In genomic region chr21:42571391-42572150, GRCh38 we compare ENCODE assay signal across 15 cellular contexts. TPM values are rescaled to one million over a fixed set of nuclear protein-coding genes. Genes with fewer than 3 reads are reported as not detected.
DNase-seq lines count a peak whose midpoint lies in the region; ATAC-seq and TF ChIP-seq lines count a peak whose summit lies in the region.
"Had no signal": no experiment of that assay in that cellular context is flagged by ENCODE, and none has a peak within 500 bp of the region (broad histone marks: within the 10 kb centered on the region; RNA-seq: fewer than 3 reads in every experiment).

No MANE protein-coding gene starts in this region.

- intact Hi-C loops in lower lobe of right lung (cut with DNase I) (no loop called here), aorta (cut with DNase I) (no loop called here)

- 88 to 90% methylated on average over 20 of the region's 20 CpGs for WGBS in aorta, 2 donors

- H3K4me1 Mint-ChIP-seq in activated naive CD8-positive, alpha-beta T cell treated with anti-CD3 and anti-CD28 coated beads, Interleukin-2, amount 10 ng/mL, durations not matched to agents 7 days and 5 days, result peaks cover 2% of the 10 kb centered on the region
- H3K4me1 Mint-ChIP-seq in activated naive CD8-positive, alpha-beta T cell treated with anti-CD3 and anti-CD28 coated beads for 36 hours, result peaks cover 1% of the 10 kb centered on the region
- H3K4me1 Mint-ChIP-seq in WTC11, result peaks cover 4% of the 10 kb centered on the region
- H3K4me1 Mint-ChIP-seq: activated B cell treated with CpG ODN at 0.5 μM for 24 hours had no signal

- H3K27me3 ChIP-seq in lower lobe of right lung (ENCODE audit: low read depth) (no peaks in the 10 kb centered on the region), aorta (ENCODE audit: control insufficient read depth in 1 of 2, insufficient read depth in 2 of 2, low read length in 1 of 2) (no peaks in the 10 kb centered on the region)
- H3K27me3 ChIP-seq: SJCRH30 had no signal

- peaks cover 33% of the 10 kb centered on the region for H3K36me3 Mint-ChIP-seq in activated naive CD8-positive, alpha-beta T cell treated with anti-CD3 and anti-CD28 coated beads, Interleukin-2, amount 10 ng/mL, durations not matched to agents 7 days and 5 days
- H3K36me3 Mint-ChIP-seq in activated naive CD8-positive, alpha-beta T cell treated with anti-CD3 and anti-CD28 coated beads for 36 hours, result peaks cover 27% of the 10 kb centered on the region
- peaks cover 44% of the 10 kb centered on the region for H3K36me3 Mint-ChIP-seq in WTC11

- no peak overlapping the region for H3K4me3 ChIP-seq in lower lobe of right lung
- H3K4me3 ChIP-seq in aorta (ENCODE audit: low read length in 2 of 2), result no peak overlapping the region
- H3K4me3 ChIP-seq: SJCRH30 had no signal

- H3K9me3 Mint-ChIP-seq in activated naive CD8-positive, alpha-beta T cell treated with anti-CD3 and anti-CD28 coated beads, Interleukin-2, amount 10 ng/mL, durations not matched to agents 7 days and 5 days, result peaks cover 3% of the 10 kb centered on the region
- peaks cover 5% of the 10 kb centered on the region for H3K9me3 Mint-ChIP-seq in activated naive CD8-positive, alpha-beta T cell treated with anti-CD3 and anti-CD28 coated beads for 36 hours
- peaks cover 10% of the 10 kb centered on the region for H3K9me3 Mint-ChIP-seq in WTC11

- no peak for TF ChIP-seq CTCF in WTC11 (IDR thresholded peaks at IDR 0.05)
- TF ChIP-seq CTCF in lower lobe of right lung (IDR thresholded peaks at IDR 0.05), result no peak

- no peaks in the 10 kb centered on the region for H3K9me3 ChIP-seq in lower lobe of right lung
- H3K9me3 ChIP-seq in aorta (ENCODE audit: control insufficient read depth, low read length), result peaks cover 3% of the 10 kb centered on the region
- H3K9me3 ChIP-seq: SJCRH30 had no signal

- no peak overlapping the region for H3K4me3 Mint-ChIP-seq in activated naive CD8-positive, alpha-beta T cell treated with anti-CD3 and anti-CD28 coated beads, Interleukin-2, amount 10 ng/mL, durations not matched to agents 7 days and 5 days
- no peak overlapping the region for H3K4me3 Mint-ChIP-seq in activated naive CD8-positive, alpha-beta T cell treated with anti-CD3 and anti-CD28 coated beads for 36 hours
- no peak overlapping the region for H3K4me3 Mint-ChIP-seq in WTC11
- H3K4me3 Mint-ChIP-seq: activated B cell treated with CpG ODN at 0.5 μM for 24 hours; natural killer cell treated with Interleukin-12 subunit alpha and Interleukin-12 subunit beta and Interleukin-15 and Interleukin-18, amount 100 ng/mL, for 72 hours had no signal

- H3K27ac ChIP-seq in lower lobe of right lung (no peak overlapping the region), aorta (ENCODE audit: low read depth in 1 of 2, low read length in 2 of 2) (no peak overlapping the region)
- H3K27ac ChIP-seq: SJCRH30 had no signal

- H3K4me1 ChIP-seq in lower lobe of right lung, result peaks cover 10% of the 10 kb centered on the region
- H3K4me1 ChIP-seq in aorta (ENCODE audit: control insufficient read depth in 1 of 2, insufficient read depth in 2 of 2, low read length in 2 of 2), result no peaks in the 10 kb centered on the region
- H3K4me1 ChIP-seq: SJCRH30 had no signal

- H3K36me3 ChIP-seq in lower lobe of right lung (peaks cover 40% of the 10 kb centered on the region), aorta (ENCODE audit: control insufficient read depth in 1 of 2, insufficient read depth in 2 of 2, low read length in 1 of 2) (peaks cover 0 to 8% of the 10 kb centered on the region in 2 donors)
- H3K36me3 ChIP-seq: SJCRH30 had no signal

- peak; percentile 16 for DNase-seq in activated naive CD8-positive, alpha-beta T cell treated with anti-CD3 and anti-CD28 coated beads, Interleukin-2, amount 10 ng/mL, durations not matched to agents 7 days and 5 days
- DNase-seq in activated naive CD8-positive, alpha-beta T cell treated with anti-CD3 and anti-CD28 coated beads for 36 hours, result no peak
- DNase-seq in WTC11 (ENCODE audit: low spot score) (peak; percentile 10), lower lobe of right lung (peak; percentile 38), aorta (peak; percentile 29 to 63), epidermal melanocyte (ENCODE audit: insufficient read length, low spot score) (no peak), DMS114 treated with DMSO at 0.1 percent for 48 hours (lab: John Stamatoyannopoulos, UW; ENCODE audit: unreplicated experiment) (no peak), NCI-H524 treated with DMSO at 0.1 percent for 48 hours (lab: John Stamatoyannopoulos, UW) (no peak)
- DNase-seq: activated B cell treated with CpG ODN at 0.5 μM for 24 hours, DMS53, GOT3, kidney glomerular epithelial cell, T-helper 2 cell had no signal

- no peak for ATAC-seq in activated naive CD8-positive, alpha-beta T cell treated with anti-CD3 and anti-CD28 coated beads, Interleukin-2, amount 10 ng/mL, durations not matched to agents 7 days and 5 days (ENCODE audit: low read depth)
- ATAC-seq in WTC11, result no peak
- no peak for ATAC-seq in lower lobe of right lung
- ATAC-seq in aorta (ENCODE audit: low FRiP score), result no peak
- ATAC-seq: natural killer cell treated with Interleukin-12 subunit alpha and Interleukin-12 subunit beta and Interleukin-15 and Interleukin-18, amount 100 ng/mL, for 72 hours had no signal

- CTCF ChIA-PET in WTC11 (lab: Charles Lee), result no interaction called here

- POLR2A ChIA-PET in activated naive CD8-positive, alpha-beta T cell treated with anti-CD3 and anti-CD28 coated beads, Interleukin-2, amount 10 ng/mL, durations not matched to agents 7 days and 5 days (lab: Charles Lee), result no interaction called here
- POLR2A ChIA-PET in WTC11 (lab: Charles Lee), result no interaction called here

- H3K27ac Mint-ChIP-seq in activated naive CD8-positive, alpha-beta T cell treated with anti-CD3 and anti-CD28 coated beads, Interleukin-2, amount 10 ng/mL, durations not matched to agents 7 days and 5 days, result no peak overlapping the region
- no peak overlapping the region for H3K27ac Mint-ChIP-seq in activated naive CD8-positive, alpha-beta T cell treated with anti-CD3 and anti-CD28 coated beads for 36 hours
- H3K27ac Mint-ChIP-seq in WTC11, result no peak overlapping the region
- H3K27ac Mint-ChIP-seq: activated B cell treated with CpG ODN at 0.5 μM for 24 hours; natural killer cell treated with Interleukin-12 subunit alpha and Interleukin-12 subunit beta and Interleukin-15 and Interleukin-18, amount 100 ng/mL, for 72 hours had no signal

- no peaks in the 10 kb centered on the region for H3K27me3 Mint-ChIP-seq in activated naive CD8-positive, alpha-beta T cell treated with anti-CD3 and anti-CD28 coated beads, Interleukin-2, amount 10 ng/mL, durations not matched to agents 7 days and 5 days
- H3K27me3 Mint-ChIP-seq in activated naive CD8-positive, alpha-beta T cell treated with anti-CD3 and anti-CD28 coated beads for 36 hours, result no peaks in the 10 kb centered on the region
- no peaks in the 10 kb centered on the region for H3K27me3 Mint-ChIP-seq in WTC11 (ENCODE audit: low read depth)
- H3K27me3 Mint-ChIP-seq: activated B cell treated with CpG ODN at 0.5 μM for 24 hours; natural killer cell treated with Interleukin-12 subunit alpha and Interleukin-12 subunit beta and Interleukin-15 and Interleukin-18, amount 100 ng/mL, for 72 hours had no signal

TF ChIP-seq in WTC11, 78 proteins besides CTCF, POLR2A, EP300 and RAD21 (continues in another document):
- TF ChIP-seq ATF3 (CRISPR knock-in tag; conservative IDR thresholded peaks at IDR 0.05) (no peak), ZNF416 (CRISPR knock-in tag; IDR thresholded peaks at IDR 0.05) (no peak), ZNF121 (CRISPR knock-in tag; IDR thresholded peaks at IDR 0.05) (no peak), GRHL2 (CRISPR knock-in tag; IDR thresholded peaks at IDR 0.05; ENCODE audit: insufficient replicate concordance, severe bottlenecking) (no peak), ZNF219 (CRISPR knock-in tag; IDR thresholded peaks at IDR 0.05; ENCODE audit: borderline replicate concordance) (no peak), SMAD3 (CRISPR knock-in tag; IDR thresholded peaks at IDR 0.05; ENCODE audit: borderline replicate concordance) (no peak), ESRRA (CRISPR knock-in tag; IDR thresholded peaks at IDR 0.05; ENCODE audit: borderline replicate concordance) (no peak), MAX (CRISPR knock-in tag; IDR thresholded peaks at IDR 0.05) (no peak), MLX (CRISPR knock-in tag; IDR thresholded peaks at IDR 0.05) (no peak)

RNA-seq across cellular contexts. Expression of gene SLC37A1, which starts 57.9 kb away (rescaled TPM):
- total RNA-seq in activated naive CD8-positive, alpha-beta T cell treated with anti-CD3 and anti-CD28 coated beads, Interleukin-2, amount 10 ng/mL, durations not matched to agents 7 days and 5 days, result 10 to 100 TPM; 24.7 to 25.4 TPM
- total RNA-seq in activated naive CD8-positive, alpha-beta T cell treated with anti-CD3 and anti-CD28 coated beads for 36 hours, result 10 to 100 TPM; 15.7 to 17.5 TPM
- 22.7 to 26.3 TPM (median 25.8 TPM) in 3 replicates for total RNA-seq in WTC11 (2021)
- total RNA-seq in lower lobe of right lung, result 28.9 TPM
- total RNA-seq in aorta, result 10 to 100 TPM in 1 of 2 donors, 1 to 10 TPM in 1; 6.5 to 11.7 TPM
- 1 to 10 TPM; 5.0 to 6.3 TPM for polyA plus RNA-seq in aorta
- total RNA-seq: SJCRH30 had no signal

Comparison
In these comparisons a context has a peak if more than half of its experiments do, and no peak if none do; other contexts are left out.
1. DNase-seq: peak in activated naive CD8-positive, alpha-beta T cell treated with anti-CD3 and anti-CD28 coated beads, Interleukin-2, amount 10 ng/mL, durations not matched to agents 7 days and 5 days (single experiment), WTC11 (single experiment), lower lobe of right lung (single experiment) and aorta (2 of 2); none in activated naive CD8-positive, alpha-beta T cell treated with anti-CD3 and anti-CD28 coated beads for 36 hours (single experiment), epidermal melanocyte (single experiment), DMS114 treated with DMSO at 0.1 percent for 48 hours (single experiment) and NCI-H524 treated with DMSO at 0.1 percent for 48 hours (single experiment).